9 cellular contexts compared by ENCODE assay signal in the genomic region with DNA sequence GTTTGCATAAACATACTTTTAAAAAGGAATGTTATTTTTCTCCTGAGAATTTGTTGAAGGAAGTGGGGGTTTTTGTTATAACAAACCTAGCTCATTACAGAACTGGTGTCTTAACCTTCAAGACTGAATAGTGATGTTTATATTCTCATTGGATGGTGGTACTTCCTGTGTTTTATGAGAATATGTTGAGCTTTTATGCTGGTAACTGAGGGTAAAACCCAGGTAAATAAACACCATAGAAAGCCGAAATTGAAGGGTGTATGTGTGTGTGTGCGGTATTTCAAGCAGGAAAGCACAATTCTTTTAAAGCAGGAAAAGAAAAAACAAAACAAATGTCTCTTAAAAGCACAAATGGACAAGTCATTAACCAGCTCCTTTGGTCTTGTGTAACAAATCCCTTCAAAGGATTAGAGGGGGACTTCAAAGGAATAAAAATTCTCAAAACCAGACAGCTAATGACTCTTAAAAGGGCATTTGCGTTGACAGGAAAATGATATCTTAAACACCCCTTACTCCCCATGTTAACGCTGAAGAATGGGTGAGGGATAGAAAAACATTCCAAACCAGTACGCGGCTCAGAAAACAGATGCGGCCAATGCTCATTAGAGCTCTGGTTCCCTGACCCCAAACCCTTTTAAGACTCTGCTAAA. TPM values are rescaled to one million over a fixed set of nuclear protein-coding genes. Genes with fewer than 3 reads are reported as not detected.
DNase-seq lines count a peak whose midpoint lies in the region; ATAC-seq lines count a peak whose summit lies in the region.
"Had no signal": no experiment of that assay in that cellular context is flagged by ENCODE, and none has a peak within 500 bp of the region (broad histone marks: within the 10 kb centered on the region; RNA-seq: fewer than 3 reads in every experiment).

No MANE protein-coding gene starts in this region.

- no peak overlapping the region for H3K9ac ChIP-seq in HUES48 (ENCODE audit: low read depth, low read length)

- H3K36me3 ChIP-seq in ACC112 (ENCODE audit: insufficient read depth, low read length) (no peaks in the 10 kb centered on the region), HUES48 (ENCODE audit: control insufficient read depth, insufficient read depth, low read length) (no peaks in the 10 kb centered on the region)

- peak overlapping the region; percentile 49 to 80 (median 66) for H3K4me3 Mint-ChIP-seq in naive thymus-derived CD8-positive, alpha-beta T cell
- H3K4me3 Mint-ChIP-seq: T-helper 1 cell treated with Interleukin-12 subunit alpha and Interleukin-12 subunit beta and Interleukin-4 antibody, amounts not matched to agents 30 μg/mL and 1 μg/mL, for 36 hours had no signal

- H3K27ac Mint-ChIP-seq in naive thymus-derived CD8-positive, alpha-beta T cell: peak overlapping the region in 1 of 10 donors; percentile 1
- H3K27ac Mint-ChIP-seq: T-helper 1 cell treated with Interleukin-12 subunit alpha and Interleukin-12 subunit beta and Interleukin-4 antibody, amounts not matched to agents 30 μg/mL and 1 μg/mL, for 36 hours had no signal

- ATAC-seq in naive thymus-derived CD8-positive, alpha-beta T cell: peak in 1 of 2 donors; percentile 48

- H3K27ac ChIP-seq in ACC112 (ENCODE audit: low read depth, low read length) (no peak overlapping the region), HUES48 (ENCODE audit: low read depth, low read length) (no peak overlapping the region), cingulate gyrus (ENCODE audit: low read depth, low read length) (peak overlapping the region; percentile 60)

- H3K4me3 ChIP-seq in ACC112 (ENCODE audit: low read depth, low read length) (peak overlapping the region; percentile 83), HUES48 (ENCODE audit: low read depth, low read length) (peak overlapping the region; percentile 73)

- no peaks in the 10 kb centered on the region for H3K9me3 ChIP-seq in HUES48 (ENCODE audit: control insufficient read depth, insufficient read depth, low read length)

- no peaks in the 10 kb centered on the region for H3K79me2 ChIP-seq in ACC112 (ENCODE audit: control insufficient read depth, insufficient read depth, low read length, unreplicated experiment)

- H3K4me1 Mint-ChIP-seq in naive thymus-derived CD8-positive, alpha-beta T cell: peaks cover 4 to 30% (median 19%) of the 10 kb centered on the region in 4 donors

- POLR2A ChIA-PET in naive thymus-derived CD8-positive, alpha-beta T cell (lab: Charles Lee): no interaction called here

- peaks cover 4% of the 10 kb centered on the region for H3K4me1 ChIP-seq in ACC112 (ENCODE audit: control insufficient read depth, insufficient read depth, low read length, unreplicated experiment)
- H3K4me1 ChIP-seq in HUES48 (ENCODE audit: control insufficient read depth, insufficient read depth, low read length): peaks cover 11% of the 10 kb centered on the region

- no peaks in the 10 kb centered on the region for H3K36me3 Mint-ChIP-seq in naive thymus-derived CD8-positive, alpha-beta T cell

- peaks cover 37 to 85% (median 49%) of the 10 kb centered on the region in 5 donors for H3K27me3 Mint-ChIP-seq in naive thymus-derived CD8-positive, alpha-beta T cell

- DNase-seq in naive thymus-derived CD8-positive, alpha-beta T cell: no peak
- no peak for DNase-seq in NCI-H2196 (lab: John Stamatoyannopoulos, UW; ENCODE audit: unreplicated experiment)
- no peak for DNase-seq in DMS153 (lab: John Stamatoyannopoulos, UW)
- no peak for DNase-seq in NCI-H187 treated with DMSO at 0.1 percent for 48 hours (lab: John Stamatoyannopoulos, UW)
- no peak for DNase-seq in NOMO-1 treated with dmso at 0.1 percent for 144 hours (lab: John Stamatoyannopoulos, UW; ENCODE audit: unreplicated experiment)

- H3K27me3 ChIP-seq in ACC112 (ENCODE audit: insufficient read depth, low read length) (peaks cover 14% of the 10 kb centered on the region), HUES48 (ENCODE audit: control insufficient read depth, insufficient read depth, low read length) (peaks cover 72% of the 10 kb centered on the region)

- H3K9me3 Mint-ChIP-seq in naive thymus-derived CD8-positive, alpha-beta T cell: no peaks in the 10 kb centered on the region
- H3K9me3 Mint-ChIP-seq: T-helper 1 cell treated with Interleukin-12 subunit alpha and Interleukin-12 subunit beta and Interleukin-4 antibody, amounts not matched to agents 30 μg/mL and 1 μg/mL, for 36 hours had no signal

- H2AFZ ChIP-seq in ACC112 (ENCODE audit: low read length, unreplicated experiment): no peak overlapping the region

RNA-seq across cellular contexts. Expression of gene LMO2, which starts 23.8 kb away (rescaled TPM):
- total RNA-seq in naive thymus-derived CD8-positive, alpha-beta T cell: under 1 TPM; 0.47 to 0.99 TPM
- not detected for polyA plus RNA-seq in naive thymus-derived CD8-positive, alpha-beta T cell
